13 cellular contexts compared by ENCODE assay signal in genomic region chr4:169582203-169582602, GRCh38. TPM values are rescaled to one million over a fixed set of nuclear protein-coding genes. Genes with fewer than 3 reads are reported as not detected.
A peak's percentile ranks its signal among the peaks of the same experiment; 100 is the strongest.
DNase-seq lines count a peak whose midpoint lies in the region; ATAC-seq and TF ChIP-seq lines count a peak whose summit lies in the region.
"Had no signal": no experiment of that assay in that cellular context is flagged by ENCODE, and none has a peak within 500 bp of the region (broad histone marks: within the 10 kb centered on the region; RNA-seq: fewer than 3 reads in every experiment).

No MANE protein-coding gene starts in this region.

- peak; percentile 72 for ATAC-seq in GM19328 (IDR thresholded peaks at IDR 0.05; ENCODE audit: unreplicated experiment)
- ATAC-seq in HG02678 (IDR thresholded peaks at IDR 0.05; ENCODE audit: unreplicated experiment): peak; percentile 94
- ATAC-seq in HG03469 (IDR thresholded peaks at IDR 0.05; ENCODE audit: unreplicated experiment): peak; percentile 89
- no peak for ATAC-seq in left ventricle myocardium superior
- ATAC-seq: esophagus mucosa had no signal

- DNase-seq in NCI-H2081 (lab: John Stamatoyannopoulos, UW) (no peak), left ventricle myocardium superior (no peak), SKM-1 (lab: John Stamatoyannopoulos, UW; ENCODE audit: unreplicated experiment) (no peak), HK-2 (ENCODE audit: unreplicated experiment) (no peak)
- DNase-seq: DND-41, H9, Kasumi-1, Peyer's patch had no signal

- intact Hi-C loops in left ventricle myocardium superior (cut with micrococcal nuclease): no loop called here

- peak; percentile 19 for TF ChIP-seq CTCF in GM12873 (IDR thresholded peaks at IDR 0.05; ENCODE audit: insufficient read depth, low read depth, low read length, missing control alignments)

RNA-seq across cellular contexts. Expression of gene NEK1, which starts 30.2 kb away (rescaled TPM):
- 15.9 TPM for total RNA-seq in left ventricle myocardium superior

RNA-seq across cellular contexts. Expression of gene CLCN3, which starts 38.2 kb away (rescaled TPM):
- total RNA-seq in left ventricle myocardium superior: 65.9 TPM
